ENCODE assay signal across 1 cellular context in genomic region chr17:50155115-50155819, GRCh38.
TF ChIP-seq lines count a peak whose summit lies in the region.

No MANE protein-coding gene starts in this region.

TF ChIP-seq in SK-N-SH, 30 proteins besides CTCF, POLR2A, EP300 and RAD21 (continued from another document):
- TF ChIP-seq FOXM1 (IDR thresholded peaks at IDR 0.05; ENCODE audit: low read depth) = no peak
- TF ChIP-seq GABPA (IDR thresholded peaks at IDR 0.05; ENCODE audit: low read depth) = no peak
- TF ChIP-seq YY1 (IDR thresholded peaks at IDR 0.05; ENCODE audit: low read depth) = no peak
- no peak for TF ChIP-seq MEF2A (IDR thresholded peaks at IDR 0.05; ENCODE audit: borderline replicate concordance, low read depth)
